ENCODE assay signal across 12 cellular contexts in the genomic region with DNA sequence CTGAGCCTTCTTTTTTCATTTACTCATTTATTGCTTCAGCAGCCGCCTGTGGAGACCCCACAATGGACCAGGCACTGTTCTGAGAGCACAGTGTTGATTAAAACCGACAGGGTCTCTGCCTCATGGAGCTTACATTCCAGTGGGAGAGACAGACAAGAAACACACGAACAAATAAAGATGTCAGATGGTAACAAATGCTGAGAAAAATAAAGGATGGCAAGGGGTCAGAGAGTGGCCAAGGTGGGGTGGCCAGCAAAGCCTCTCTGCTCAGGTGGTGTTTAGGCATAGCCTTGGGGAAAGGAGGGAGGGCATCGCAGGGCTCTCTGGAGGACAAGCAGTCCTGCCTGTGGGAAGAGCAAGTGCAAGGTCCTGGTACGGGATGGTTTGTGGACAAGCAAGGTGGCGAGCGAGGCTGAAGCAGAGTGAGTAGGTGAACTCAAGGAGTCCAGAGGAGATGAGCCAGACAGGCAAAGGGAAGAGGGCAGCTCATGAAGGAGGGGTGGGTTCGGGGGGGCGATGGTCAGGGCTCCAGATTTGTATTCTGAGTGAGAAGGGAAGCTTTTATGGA. TPM values are rescaled to one million over a fixed set of nuclear protein-coding genes. Genes with fewer than 3 reads are reported as not detected.
DNase-seq lines count a peak whose midpoint lies in the region; TF ChIP-seq lines count a peak whose summit lies in the region.
"Had no signal": no experiment of that assay in that cellular context is flagged by ENCODE, and none has a peak within 500 bp of the region (broad histone marks: within the 10 kb centered on the region; RNA-seq: fewer than 3 reads in every experiment).

No MANE protein-coding gene starts in this region.

- H4K20me1 ChIP-seq in KMS-11 (ENCODE audit: insufficient read depth) (no peaks in the 10 kb centered on the region), mammary epithelial cell (ENCODE audit: insufficient read depth, low read length) (no peaks in the 10 kb centered on the region)

- peaks cover 34% of the 10 kb centered on the region for H3K4me1 Mint-ChIP-seq in activated T-cell treated with anti-CD3 and anti-CD28 coated beads, Interleukin-2, amount 50 U/mL, for 24 hours (ENCODE audit: low read depth)

- no peak overlapping the region for H3K4me3 ChIP-seq in KMS-11 (IDR thresholded peaks at IDR 0.05; ENCODE audit: insufficient read depth, low read depth, low read length)
- H3K4me3 ChIP-seq in mammary epithelial cell (replicated peaks in 1 of 3; ENCODE audit: insufficient read depth in 1 of 3, low read depth in 2 of 3, low read length in 3 of 3): no peak overlapping the region
- no peak overlapping the region for H3K4me3 ChIP-seq in mesodermal cell (ENCODE audit: extremely low read depth, insufficient read depth, low read length, poor library complexity, severe bottlenecking)
- H3K4me3 ChIP-seq in stomach: no peak overlapping the region

- CTCF ChIA-PET in mammary epithelial cell (lab: Charles Lee; ENCODE audit: low non-redundant PET): interaction anchor here (0.7 kb wide), 1 partner anchor 99 kb away, joined by 5 read pairs; no protein-coding TSS in a partner anchor

- peaks cover 2% of the 10 kb centered on the region for H3K27me3 Mint-ChIP-seq in activated T-cell treated with anti-CD3 and anti-CD28 coated beads, Interleukin-2, amount 50 U/mL, for 24 hours

- no peak for TF ChIP-seq EP300 in stomach (IDR thresholded peaks at IDR 0.05)

- intact Hi-C loops in mammary epithelial cell (cut with micrococcal nuclease) (loop anchor here (1.0 kb wide), 1 partner anchor 20 kb away; no protein-coding TSS in a partner anchor), stomach (cut with DNase I; ENCODE audit: low total_unique reads) (no loop called here)

- H3K4me2 ChIP-seq in KMS-11 (peak overlapping the region; percentile 76; the same call in 1 of the 2 replicates), mammary epithelial cell (ENCODE audit: insufficient read depth, low read depth, low read length) (no peak overlapping the region)

- H2AFZ ChIP-seq in KMS-11 (ENCODE audit: low read depth) (peak overlapping the region; percentile 38; the same call in 1 of the 2 replicates), mammary epithelial cell (ENCODE audit: low read depth, low read length) (no peak overlapping the region)

- no peak overlapping the region for H3K4me3 Mint-ChIP-seq in activated T-cell treated with anti-CD3 and anti-CD28 coated beads, Interleukin-2, amount 50 U/mL, for 24 hours
- H3K4me3 Mint-ChIP-seq: activated CD4-positive, alpha-beta T cell treated with anti-CD3 and anti-CD28 coated beads, Interleukin-2, amount 10 ng/mL, durations not matched to agents 7 days and 5 days; activated naive CD8-positive, alpha-beta T cell treated with anti-CD3 and anti-CD28 coated beads, Interleukin-2, amount 10 ng/mL, durations not matched to agents 7 days and 5 days; CD4-positive, alpha-beta memory T cell had no signal

- H3K27ac Mint-ChIP-seq in activated T-cell treated with anti-CD3 and anti-CD28 coated beads, Interleukin-2, amount 50 U/mL, for 24 hours: no peak overlapping the region
- H3K27ac Mint-ChIP-seq: activated CD4-positive, alpha-beta T cell treated with anti-CD3 and anti-CD28 coated beads, Interleukin-2, amount 10 ng/mL, durations not matched to agents 7 days and 5 days; activated naive CD8-positive, alpha-beta T cell treated with anti-CD3 and anti-CD28 coated beads, Interleukin-2, amount 10 ng/mL, durations not matched to agents 7 days and 5 days had no signal

- no peaks in the 10 kb centered on the region for H3K36me3 ChIP-seq in KMS-11 (ENCODE audit: insufficient read depth)
- no peaks in the 10 kb centered on the region for H3K36me3 ChIP-seq in mammary epithelial cell (ENCODE audit: insufficient read depth, low read length)
- H3K36me3 ChIP-seq in mesodermal cell (ENCODE audit: control insufficient read depth, insufficient read depth, low read length): no peaks in the 10 kb centered on the region
- no peaks in the 10 kb centered on the region for H3K36me3 ChIP-seq in stomach

- H3K27me3 ChIP-seq in KMS-11 (ENCODE audit: insufficient read depth, low read depth): no peaks in the 10 kb centered on the region
- H3K27me3 ChIP-seq in mammary epithelial cell (ENCODE audit: insufficient read depth, low read length): no peaks in the 10 kb centered on the region
- H3K27me3 ChIP-seq in stomach: no peaks in the 10 kb centered on the region

- BruUV-seq in mammary epithelial cell (replicated peaks; lab: Mats Ljungman, UMichigan): no TSS peak

- H3K9ac ChIP-seq in KMS-11: no peak overlapping the region
- H3K9ac ChIP-seq in mammary epithelial cell (ENCODE audit: insufficient read depth, low read length): peak overlapping the region; percentile 82

- H3K27ac ChIP-seq in KMS-11 (peak overlapping the region; percentile 14; the same call in 1 of the 2 replicates), mammary epithelial cell (ENCODE audit: insufficient read depth, low read depth, low read length) (peak overlapping the region; percentile 97), mesodermal cell (ENCODE audit: low read depth, low read length, severe bottlenecking) (peak overlapping the region; percentile 87), stomach (peak overlapping the region; percentile 44 to 84 (median 70))

- H3K36me3 Mint-ChIP-seq in activated T-cell treated with anti-CD3 and anti-CD28 coated beads, Interleukin-2, amount 50 U/mL, for 24 hours (ENCODE audit: low read depth): no peaks in the 10 kb centered on the region
- H3K36me3 Mint-ChIP-seq: activated naive CD8-positive, alpha-beta T cell treated with anti-CD3 and anti-CD28 coated beads, Interleukin-2, amount 10 ng/mL, durations not matched to agents 7 days and 5 days; CD4-positive, alpha-beta memory T cell had no signal

- H3K9me3 Mint-ChIP-seq in activated T-cell treated with anti-CD3 and anti-CD28 coated beads, Interleukin-2, amount 50 U/mL, for 24 hours: no peaks in the 10 kb centered on the region

- dilution Hi-C loops in mammary epithelial cell (cut with HindIII; ENCODE audit: low sequenced_read_pairs): no loop called here

- DNase-seq in mammary epithelial cell (no peak), stomach (no peak), GM03348 (ENCODE audit: low spot score) (no peak), NCI-H2081 (lab: John Stamatoyannopoulos, UW) (no peak)
- DNase-seq in stimulated activated CD8-positive, alpha-beta memory T cell treated with anti-CD3 and anti-CD28 coated beads, Interleukin-4, amount 100 ng/mL, for 48 hours: no peak
- no peak for DNase-seq in activated T-cell treated with anti-CD3 and anti-CD28 coated beads, Interleukin-2, amount 50 U/mL, for 24 hours
- DNase-seq: activated CD4-positive, alpha-beta T cell treated with anti-CD3 and anti-CD28 coated beads, Interleukin-2, amount 10 ng/mL, durations not matched to agents 7 days and 5 days; activated naive CD8-positive, alpha-beta T cell treated with anti-CD3 and anti-CD28 coated beads, Interleukin-2, amount 10 ng/mL, durations not matched to agents 7 days and 5 days; CD4-positive, alpha-beta memory T cell; NCI-H1436 treated with DMSO at 0.1 percent for 48 hours had no signal

- peaks cover 4% of the 10 kb centered on the region for H3K9me3 ChIP-seq in mammary epithelial cell (replicated peaks; ENCODE audit: insufficient read depth, low read length)
- peaks cover 7% of the 10 kb centered on the region for H3K9me3 ChIP-seq in mesodermal cell (ENCODE audit: control insufficient read depth, low read length)
- H3K9me3 ChIP-seq in stomach: no peaks in the 10 kb centered on the region

- H3K79me2 ChIP-seq in KMS-11 (ENCODE audit: insufficient read depth, low read depth) (no peaks in the 10 kb centered on the region), mammary epithelial cell (ENCODE audit: insufficient read depth, low read length) (peaks cover 7% of the 10 kb centered on the region)

- TF ChIP-seq CTCF in KMS-11 (conservative IDR thresholded peaks at IDR 0.05; ENCODE audit: low read depth, low read length) (no peak), mammary epithelial cell (conservative IDR thresholded peaks at IDR 0.05 in 1 of 2, IDR thresholded peaks at IDR 0.05 in 1 of 2; ENCODE audit: extremely low read depth in 1 of 2, insufficient read depth in 1 of 2, low read depth in 1 of 2, low read length in 2 of 2) (no peak), stomach (IDR thresholded peaks at IDR 0.05) (no peak)

- WGBS in mammary epithelial cell (ENCODE audit: low coverage, missing lambda C conversion rate): 70% methylated on average over 9 of the region's 9 CpGs
- 88 to 91% methylated on average over 8 to 9 of the region's 9 CpGs for WGBS in mesodermal cell (ENCODE audit: insufficient coverage in 2 of 2), 2 experiments
- WGBS in stomach, 5 donors: 72 to 83% (median 78%) methylated on average over 9 of the region's 9 CpGs

- no peak for TF ChIP-seq POLR2A in stomach (IDR thresholded peaks at IDR 0.05)

- in situ Hi-C loops in mammary epithelial cell (cut with MboI; ENCODE audit: low sequenced_read_pairs in 2 of 2): no loop called here

- H3K4me1 ChIP-seq in KMS-11 (ENCODE audit: low read depth, poor library complexity, severe bottlenecking): peaks cover 69% of the 10 kb centered on the region
- H3K4me1 ChIP-seq in mammary epithelial cell (ENCODE audit: insufficient read depth, low read length): peaks cover 72% of the 10 kb centered on the region
- H3K4me1 ChIP-seq in mesodermal cell (ENCODE audit: control insufficient read depth, insufficient read depth, low read length, poor library complexity, severe bottlenecking): peaks cover 51% of the 10 kb centered on the region
- H3K4me1 ChIP-seq in stomach: peaks cover 15 to 47% (median 21%) of the 10 kb centered on the region in 4 donors

RNA-seq across cellular contexts. Expression of gene ITGB6, which starts 8.7 kb away (rescaled TPM):
- total RNA-seq in mammary epithelial cell: 100 to 1,000 TPM; 186 to 461 TPM
- 162 TPM for polyA plus RNA-seq in mammary epithelial cell
- 233 TPM for polyA minus RNA-seq in mammary epithelial cell
- not detected for polyA plus RNA-seq in mesodermal cell (2013, experiment 1 of 2)
- polyA plus RNA-seq in mesodermal cell (2013, experiment 2 of 2): not detected
- total RNA-seq in stomach: 10 to 100 TPM in 3 of 5 donors, 1 to 10 TPM in 2; 2.3 to 49.6 (median 17.0) TPM
- polyA plus RNA-seq in stomach: 10 to 100 TPM in 1 of 3 donors, 1 to 10 TPM in 2; 2.7 to 10.3 (median 6.4) TPM
- total RNA-seq: activated CD4-positive, alpha-beta T cell treated with anti-CD3 and anti-CD28 coated beads, Interleukin-2, amount 10 ng/mL, durations not matched to agents 7 days and 5 days; activated naive CD8-positive, alpha-beta T cell treated with anti-CD3 and anti-CD28 coated beads, Interleukin-2, amount 10 ng/mL, durations not matched to agents 7 days and 5 days; CD4-positive, alpha-beta memory T cell had no signal
- polyA plus RNA-seq: CD4-positive, alpha-beta memory T cell had no signal

Comparison
In these comparisons a context has a peak if more than half of its experiments do, and no peak if none do; other contexts are left out.
1. H3K27ac ChIP-seq: peak in every context shown above with its lines; median percentile 97 in mammary epithelial cell; 87 in mesodermal cell; 70 in stomach; 14 in KMS-11.